9 cellular contexts compared by ENCODE assay signal in genomic region chr6:157187182-157188093, GRCh38.
DNase-seq lines count a peak whose midpoint lies in the region; ATAC-seq and TF ChIP-seq lines count a peak whose summit lies in the region.
"Had no signal": no experiment of that assay in that cellular context is flagged by ENCODE, and none has a peak within 500 bp of the region (broad histone marks: within the 10 kb centered on the region; RNA-seq: fewer than 3 reads in every experiment).

No MANE protein-coding gene starts in this region.

- 45 to 52% (median 50%) methylated on average over 11 of the region's 11 CpGs for WGBS in heart left ventricle, 4 donors
- 51 to 59% (median 54%) methylated on average over 11 of the region's 11 CpGs for WGBS in stomach, 5 donors

- no peak for TF ChIP-seq CTCF in heart left ventricle (IDR thresholded peaks at IDR 0.05)
- TF ChIP-seq CTCF in stomach (IDR thresholded peaks at IDR 0.05): no peak

- H3K4me1 ChIP-seq in heart left ventricle (peaks cover 0 to 38% (median 14%) of the 10 kb centered on the region in 12 donors), stomach (peaks cover 20 to 49% (median 33%) of the 10 kb centered on the region in 4 donors)

- TF ChIP-seq EP300 in stomach (IDR thresholded peaks at IDR 0.05): no peak

- TF ChIP-seq POLR2A in heart left ventricle (IDR thresholded peaks at IDR 0.05) (no peak), stomach (IDR thresholded peaks at IDR 0.05) (no peak)

- intact Hi-C loops in heart left ventricle (cut with DNase I) (loop anchor here in 9 of 10 donors (5.0 to 10.0 kb wide), 9 partner anchors 45 to 1863 kb away; partner anchors contain the start of gene ARID1B (in 4 of the 9)), stomach (cut with DNase I; ENCODE audit: low total_unique reads) (loop anchor here (10.0 kb wide), 1 partner anchor 153 kb away; no protein-coding TSS in a partner anchor)

- H3K4me3 ChIP-seq in heart left ventricle (no peak overlapping the region), stomach (no peak overlapping the region)

- DNase-seq in NCI-H82 (lab: John Stamatoyannopoulos, UW) (peak; percentile 38), NCI-H82 treated with DMSO at 0.1 percent for 48 hours (lab: John Stamatoyannopoulos, UW; ENCODE audit: unreplicated experiment) (no peak), NCI-H69 (lab: John Stamatoyannopoulos, UW) (peak; percentile 99), heart left ventricle (peak in 1 of 5 donors; percentile 33), stomach (peak; percentile 62), OCI-M1 (lab: John Stamatoyannopoulos, UW) (no peak)
- no peak for DNase-seq in effector CD4-positive, alpha-beta T cell
- DNase-seq in activated effector memory CD4-positive, alpha-beta T cell treated with Interleukin-2 at 50 U/mL for 16 hours: no peak
- DNase-seq: 8988T had no signal

- H3K9me3 ChIP-seq in heart left ventricle (no peaks in the 10 kb centered on the region), stomach (no peaks in the 10 kb centered on the region)

- peak overlapping the region in 10 of 12 donors; percentile 5 to 70 (median 44) for H3K27ac ChIP-seq in heart left ventricle
- peak overlapping the region in 4 of 5 donors; percentile 14 to 71 (median 54) for H3K27ac ChIP-seq in stomach

- H3K27me3 ChIP-seq in heart left ventricle (no peaks in the 10 kb centered on the region), stomach (no peaks in the 10 kb centered on the region)

- peak; percentile 72 to 85 (median 79) for ATAC-seq in heart left ventricle

- H3K36me3 ChIP-seq in heart left ventricle (peaks cover 0 to 94% (median 68%) of the 10 kb centered on the region in 9 donors), stomach (peaks cover 33 to 87% (median 78%) of the 10 kb centered on the region in 4 donors)

Comparison
In these comparisons a context has a peak if more than half of its experiments do, and no peak if none do; other contexts are left out.
1. DNase-seq: peak in NCI-H82 (single experiment), NCI-H69 (single experiment) and stomach (single experiment); none in NCI-H82 treated with DMSO at 0.1 percent for 48 hours (single experiment), OCI-M1 (single experiment), effector CD4-positive, alpha-beta T cell (single experiment) and activated effector memory CD4-positive, alpha-beta T cell treated with Interleukin-2 at 50 U/mL for 16 hours (single experiment).